8 cellular contexts compared by ENCODE assay signal in the genomic region with DNA sequence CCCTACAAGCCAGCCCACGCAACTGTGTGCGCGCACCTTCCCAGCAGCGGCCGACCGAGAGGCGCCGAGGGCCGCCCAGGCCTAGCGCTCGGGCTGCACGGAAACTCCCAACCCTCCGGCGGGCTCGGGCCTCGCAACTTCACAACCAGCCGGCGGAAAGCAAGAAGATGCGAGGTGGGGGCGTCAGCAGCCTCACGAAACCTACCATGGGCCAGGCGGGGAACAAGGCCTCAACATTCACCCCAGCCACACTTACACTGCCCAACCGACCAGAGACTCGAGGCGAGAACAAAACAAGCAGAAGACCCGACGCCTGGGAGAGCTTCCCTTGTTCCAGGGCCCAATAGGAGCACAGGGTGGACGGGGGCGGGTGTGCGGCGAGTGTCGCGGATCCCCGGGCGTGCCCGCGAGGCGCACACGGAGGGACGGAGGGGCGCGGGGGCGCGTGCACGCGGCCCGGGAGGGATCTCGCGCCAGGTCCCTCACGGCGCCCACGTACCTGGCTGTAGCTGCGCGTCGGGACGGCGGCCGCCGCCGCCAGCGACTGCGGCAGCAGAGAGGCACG.
DNase-seq lines count a peak whose midpoint lies in the region; ATAC-seq lines count a peak whose summit lies in the region.

No MANE protein-coding gene starts in this region.

- ATAC-seq in GM18909 (IDR thresholded peaks at IDR 0.05; ENCODE audit: poor library complexity, unreplicated experiment) (peak; percentile 62), HG03135 (IDR thresholded peaks at IDR 0.05; ENCODE audit: unreplicated experiment) (peak; percentile 54), memory B cell (ENCODE audit: low read depth) (peak; percentile 51)

- no peaks in the 10 kb centered on the region for H3K27me3 Mint-ChIP-seq in memory B cell

- peaks cover 8% of the 10 kb centered on the region for H3K36me3 Mint-ChIP-seq in memory B cell

- peaks cover 22% of the 10 kb centered on the region for H3K4me1 Mint-ChIP-seq in memory B cell

- H3K4me3 Mint-ChIP-seq in memory B cell: peak overlapping the region; percentile 96

- H3K9me3 Mint-ChIP-seq in memory B cell: no peaks in the 10 kb centered on the region

- peak overlapping the region; percentile 94 for H3K27ac Mint-ChIP-seq in memory B cell

- peak; percentile 79 for DNase-seq in AG08396 (ENCODE audit: low spot score)
- DNase-seq in NCI-H510A treated with DMSO at 0.1 percent for 48 hours (lab: John Stamatoyannopoulos, UW): peak; percentile 79
- DNase-seq in activated CD8-positive, alpha-beta memory T cell treated with anti-CD3 and anti-CD28 coated beads for 1 hour (ENCODE audit: extremely low read depth in 1 of 2, low read depth in 1 of 2): peak; percentile 13 to 42
- DNase-seq in effector CD4-positive, alpha-beta T cell: peak; percentile 54
- DNase-seq in memory B cell (ENCODE audit: low spot score in 2 of 2): peak; percentile 36 to 52
- DNase-seq in stimulated activated CD8-positive, alpha-beta memory T cell treated with anti-CD3 and anti-CD28 coated beads, Interleukin-12 subunit alpha, Interleukin-12 subunit beta, amount 100 ng/mL, for 1 hour (ENCODE audit: low read depth): peak; percentile 41

Comparison
In these comparisons a context has a peak if more than half of its experiments do, and no peak if none do; other contexts are left out.
1. Peak in every context shown above with its lines: DNase-seq and ATAC-seq.
2. DNase-seq: peak in every context shown above with its lines; median percentile 79 in AG08396; 79 in NCI-H510A treated with DMSO at 0.1 percent for 48 hours; 54 in effector CD4-positive, alpha-beta T cell; 44 in memory B cell; 41 in stimulated activated CD8-positive, alpha-beta memory T cell treated with anti-CD3 and anti-CD28 coated beads, Interleukin-12 subunit alpha, Interleukin-12 subunit beta, amount 100 ng/mL, for 1 hour; 28 in activated CD8-positive, alpha-beta memory T cell treated with anti-CD3 and anti-CD28 coated beads for 1 hour.